Comparison of ENCODE assay signal across 17 cellular contexts in genomic region chr10:12730809-12731519, GRCh38.
DNase-seq lines count a peak whose midpoint lies in the region; ATAC-seq and TF ChIP-seq lines count a peak whose summit lies in the region.
"Had no signal": no experiment of that assay in that cellular context is flagged by ENCODE, and none has a peak within 500 bp of the region (broad histone marks: within the 10 kb centered on the region; RNA-seq: fewer than 3 reads in every experiment).

No MANE protein-coding gene starts in this region.

- H2BK20ac ChIP-seq in IMR-90 (ENCODE audit: low read depth, low read length) = no peak overlapping the region

- no peaks in the 10 kb centered on the region for H3K9me1 ChIP-seq in IMR-90 (ENCODE audit: insufficient read depth, low read length)

- intact Hi-C loops in IMR-90 (cut with micrococcal nuclease) = loop anchor here (5.0 kb wide), 1 partner anchor 171 kb away; no protein-coding TSS in a partner anchor

- H2AK5ac ChIP-seq in IMR-90 (ENCODE audit: low read depth, low read length) = no peak overlapping the region

- no peak overlapping the region for H3K4me3 Mint-ChIP-seq in activated CD4-positive, alpha-beta memory T cell treated with anti-CD3 and anti-CD28 coated beads, Interleukin-2, amount 10 ng/mL, durations not matched to agents 7 days and 5 days
- H3K4me3 Mint-ChIP-seq: CD14-positive monocyte had no signal

- no peak for TF ChIP-seq EP300 in gastroesophageal sphincter (IDR thresholded peaks at IDR 0.05)
- no peak for TF ChIP-seq EP300 in suprapubic skin (IDR thresholded peaks at IDR 0.05)

- TF ChIP-seq CTCF in GM13977 (IDR thresholded peaks at IDR 0.05; ENCODE audit: extremely low read depth, insufficient read depth, missing control alignments) = no peak
- TF ChIP-seq CTCF in IMR-90 (conservative IDR thresholded peaks at IDR 0.05; ENCODE audit: low read depth, low read length) = no peak
- no peak for TF ChIP-seq CTCF in gastroesophageal sphincter (IDR thresholded peaks at IDR 0.05)
- no peak for TF ChIP-seq CTCF in suprapubic skin (IDR thresholded peaks at IDR 0.05)

- H3K36me3 Mint-ChIP-seq in activated CD4-positive, alpha-beta memory T cell treated with anti-CD3 and anti-CD28 coated beads, Interleukin-2, amount 10 ng/mL, durations not matched to agents 7 days and 5 days (ENCODE audit: low read depth) = no peaks in the 10 kb centered on the region
- H3K36me3 Mint-ChIP-seq: CD14-positive monocyte had no signal

- TF ChIP-seq POLR2A in IMR-90 (IDR thresholded peaks at IDR 0.05; ENCODE audit: low read depth, low read length) (no peak), gastroesophageal sphincter (IDR thresholded peaks at IDR 0.05) (no peak), suprapubic skin (IDR thresholded peaks at IDR 0.05) (no peak)

- dilution Hi-C loops in IMR-90 (cut with HindIII; ENCODE audit: low sequenced_read_pairs, unreplicated experiment) = no loop called here

- no peaks in the 10 kb centered on the region for H3K79me1 ChIP-seq in IMR-90 (ENCODE audit: low read depth in 1 of 2, low read length in 2 of 2)

- peaks cover 24% of the 10 kb centered on the region for H3K4me1 Mint-ChIP-seq in activated CD4-positive, alpha-beta memory T cell treated with anti-CD3 and anti-CD28 coated beads, Interleukin-2, amount 10 ng/mL, durations not matched to agents 7 days and 5 days
- H3K4me1 Mint-ChIP-seq: CD14-positive monocyte had no signal

- H3K9me3 Mint-ChIP-seq in activated CD4-positive, alpha-beta memory T cell treated with anti-CD3 and anti-CD28 coated beads, Interleukin-2, amount 10 ng/mL, durations not matched to agents 7 days and 5 days = no peaks in the 10 kb centered on the region

- H3K18ac ChIP-seq in IMR-90 (ENCODE audit: low read depth, low read length) = 0 out of 2 replicates have a peak overlapping the region, but pooled peaks have one; percentile 41

- H3K9me3 ChIP-seq in IMR-90 (ENCODE audit: control insufficient read depth, insufficient read depth, low read length) (no peaks in the 10 kb centered on the region), gastroesophageal sphincter (no peaks in the 10 kb centered on the region), suprapubic skin (no peaks in the 10 kb centered on the region)
- H3K9me3 ChIP-seq: testis had no signal

- in situ Hi-C loops in GM13977 (cut with MboI; ENCODE audit: low pct_unique_long_range_greater_than_20kb, low sequenced_read_pairs, unreplicated experiment) = no loop called here
- in situ Hi-C loops in IMR-90 (cut with MboI; ENCODE audit: low sequenced_read_pairs) = no loop called here

- CTCF ChIA-PET in IMR-90 (lab: Yijun Ruan, JAX) = no interaction called here
- CTCF ChIA-PET in activated CD4-positive, alpha-beta memory T cell treated with anti-CD3 and anti-CD28 coated beads, Interleukin-2, amount 10 ng/mL, durations not matched to agents 7 days and 5 days (lab: Charles Lee) = interaction anchor here (1.3 kb wide), 1 partner anchor 20 kb away, joined by 5 read pairs; no protein-coding TSS in a partner anchor

- H3K56ac ChIP-seq in IMR-90 (ENCODE audit: extremely low read depth, insufficient read depth, low read length) = no peak overlapping the region

- no peak overlapping the region for H3K4me3 ChIP-seq in IMR-90 (ENCODE audit: insufficient read depth, low read depth, low read length)
- peak overlapping the region in 1 of 2 donors; percentile 3 for H3K4me3 ChIP-seq in gastroesophageal sphincter
- no peak overlapping the region for H3K4me3 ChIP-seq in suprapubic skin
- H3K4me3 ChIP-seq: testis had no signal

- no peak overlapping the region for H2BK15ac ChIP-seq in IMR-90 (ENCODE audit: low read depth, low read length)

- POLR2A ChIA-PET in IMR-90 (lab: Charles Lee; ENCODE audit: unreplicated experiment) = no interaction called here
- POLR2A ChIA-PET in activated CD4-positive, alpha-beta memory T cell treated with anti-CD3 and anti-CD28 coated beads, Interleukin-2, amount 10 ng/mL, durations not matched to agents 7 days and 5 days (lab: Charles Lee) = no interaction called here

- no peak overlapping the region for H4K91ac ChIP-seq in IMR-90 (ENCODE audit: insufficient read depth, low read depth, low read length)

- BruUV-seq in IMR-90 (replicated peaks; lab: Mats Ljungman, UMichigan) = no TSS peak

- H3K9ac ChIP-seq in IMR-90 (ENCODE audit: low read depth, low read length) = no peak overlapping the region

- H3K14ac ChIP-seq in IMR-90 (replicated peaks; ENCODE audit: low read depth, low read length) = no peak overlapping the region

- H3K4me2 ChIP-seq in IMR-90 (ENCODE audit: low read depth, low read length) = no peak overlapping the region

- H2BK120ac ChIP-seq in IMR-90 (ENCODE audit: low read depth, low read length) = no peak overlapping the region

- no peak overlapping the region for H4K8ac ChIP-seq in IMR-90 (ENCODE audit: low read depth in 2 of 2, low read length in 2 of 2)

- 81 to 100% methylated on average over 2 to 9 of the region's 9 CpGs for WGBS in IMR-90 (ENCODE audit: extremely low coverage in 2 of 2, insufficient read length in 1 of 2), 2 experiments
- WGBS in gastroesophageal sphincter (ENCODE audit: low coverage in 1 of 2), 2 donors = 62 to 79% methylated on average over 9 of the region's 9 CpGs
- WGBS in suprapubic skin = 69% methylated on average over 9 of the region's 9 CpGs

- ATAC-seq in IMR-90 (ENCODE audit: low read depth) (no peak; the same call in 1 of the 2 replicates), gastroesophageal sphincter (peak; percentile 81), GM18870 (IDR thresholded peaks at IDR 0.05; ENCODE audit: unreplicated experiment) (no peak)

- TF ChIP-seq RAD21 in IMR-90 (IDR thresholded peaks at IDR 0.05; ENCODE audit: low read length) = no peak

- DNase-seq in GM13977 (ENCODE audit: low spot score) (peak; percentile 36), IMR-90 (peak; percentile 35), suprapubic skin (ENCODE audit: low spot score in 2 of 2) (no peak), NCI-H524 treated with DMSO at 0.1 percent for 48 hours (lab: John Stamatoyannopoulos, UW) (no peak)
- DNase-seq in activated CD4-positive, alpha-beta memory T cell treated with anti-CD3 and anti-CD28 coated beads, Interleukin-2, amount 10 ng/mL, durations not matched to agents 7 days and 5 days = no peak
- DNase-seq: activated gamma-delta T cell; brain microvascular endothelial cell; effector CD4-positive, alpha-beta T cell; Kasumi-1; midbrain; NCI-H187 treated with DMSO at 0.1 percent for 48 hours; occipital lobe; testis; WERI-Rb-1 had no signal

- H2AFZ ChIP-seq in IMR-90 (replicated peaks; ENCODE audit: low read length, poor library complexity) = no peak overlapping the region

- no peaks in the 10 kb centered on the region for H4K20me1 ChIP-seq in IMR-90 (ENCODE audit: insufficient read depth, low read length)

- H3K23ac ChIP-seq in IMR-90 (ENCODE audit: low read depth, low read length) = no peak overlapping the region

- H3K27ac Mint-ChIP-seq in activated CD4-positive, alpha-beta memory T cell treated with anti-CD3 and anti-CD28 coated beads, Interleukin-2, amount 10 ng/mL, durations not matched to agents 7 days and 5 days = no peak overlapping the region
- H3K27ac Mint-ChIP-seq: CD14-positive monocyte had no signal

- H2AK9ac ChIP-seq in IMR-90 (replicated peaks; ENCODE audit: low read depth, low read length, poor library complexity) = no peak overlapping the region

- no peak overlapping the region for H3K27ac ChIP-seq in IMR-90 (ENCODE audit: insufficient read depth, low read length)
- peak overlapping the region in 3 of 4 donors; percentile 12 to 54 (median 45) for H3K27ac ChIP-seq in gastroesophageal sphincter
- peak overlapping the region; percentile 27 for H3K27ac ChIP-seq in suprapubic skin
- H3K27ac ChIP-seq: brain microvascular endothelial cell, testis, WERI-Rb-1 had no signal

- peaks cover 1% of the 10 kb centered on the region; the same call in 1 of the 2 replicates for H3K4me1 ChIP-seq in IMR-90 (ENCODE audit: control insufficient read depth, insufficient read depth, low read length)
- H3K4me1 ChIP-seq in gastroesophageal sphincter = peaks cover 0 to 52% (median 4%) of the 10 kb centered on the region in 3 donors
- H3K4me1 ChIP-seq in suprapubic skin = peaks cover 5% of the 10 kb centered on the region
- H3K4me1 ChIP-seq: testis had no signal

- H2BK5ac ChIP-seq in IMR-90 (ENCODE audit: low read depth, low read length, poor library complexity, severe bottlenecking) = no peak overlapping the region

- no peak overlapping the region; the same call in 1 of the 2 replicates for H4K5ac ChIP-seq in IMR-90 (ENCODE audit: low read depth, low read length)

- no peak overlapping the region for H3K4ac ChIP-seq in IMR-90 (ENCODE audit: low read depth, low read length)

- H3K27me3 ChIP-seq in IMR-90 (ENCODE audit: control insufficient read depth, insufficient read depth, low read length) (peaks cover 1% of the 10 kb centered on the region; the same call in 1 of the 2 replicates), gastroesophageal sphincter (no peaks in the 10 kb centered on the region), suprapubic skin (no peaks in the 10 kb centered on the region)
- H3K27me3 ChIP-seq: brain microvascular endothelial cell, testis had no signal

- no peaks in the 10 kb centered on the region for H3K36me3 ChIP-seq in IMR-90 (ENCODE audit: control insufficient read depth, insufficient read depth, low read length)
- H3K36me3 ChIP-seq in gastroesophageal sphincter = no peaks in the 10 kb centered on the region
- H3K36me3 ChIP-seq in suprapubic skin = no peaks in the 10 kb centered on the region
- H3K36me3 ChIP-seq: brain microvascular endothelial cell, WERI-Rb-1 had no signal

- H3K27me3 Mint-ChIP-seq in activated CD4-positive, alpha-beta memory T cell treated with anti-CD3 and anti-CD28 coated beads, Interleukin-2, amount 10 ng/mL, durations not matched to agents 7 days and 5 days = no peaks in the 10 kb centered on the region

TF ChIP-seq in IMR-90, 13 proteins besides CTCF, POLR2A, EP300 and RAD21:
- peak; percentile 81 for TF ChIP-seq CEBPB (IDR thresholded peaks at IDR 0.05; ENCODE audit: low read depth, low read length)
- TF ChIP-seq RFX5 (IDR thresholded peaks at IDR 0.05; ENCODE audit: low read depth, low read length) = no peak

Comparison
In these comparisons a context has a peak if more than half of its experiments do, and no peak if none do; other contexts are left out.
1. DNase-seq: peak in GM13977 (single experiment) and IMR-90 (single experiment); none in suprapubic skin (0 of 2), activated CD4-positive, alpha-beta memory T cell treated with anti-CD3 and anti-CD28 coated beads, Interleukin-2, amount 10 ng/mL, durations not matched to agents 7 days and 5 days (single experiment) and NCI-H524 treated with DMSO at 0.1 percent for 48 hours (single experiment).